ENCODE assay signal across 8 cellular contexts in genomic region chr4:78939667-78940008, GRCh38. TPM values are rescaled to one million over a fixed set of nuclear protein-coding genes. Genes with fewer than 3 reads are reported as not detected.
A peak's percentile ranks its signal among the peaks of the same experiment; 100 is the strongest.
DNase-seq lines count a peak whose midpoint lies in the region; ATAC-seq and TF ChIP-seq lines count a peak whose summit lies in the region.

No MANE protein-coding gene starts in this region.

- no peak overlapping the region; the same call in 1 of the 2 replicates for H3K27ac ChIP-seq in HEK293 (ENCODE audit: extremely low read depth, low read depth, low read length)
- no peak overlapping the region for H3K27ac ChIP-seq in OCI-LY1 (ENCODE audit: low read depth, low read length, poor library complexity, severe bottlenecking)
- no peak overlapping the region for H3K27ac ChIP-seq in esophagus (ENCODE audit: low read depth in 2 of 2, low read length in 1 of 2)
- H3K27ac ChIP-seq in psoas muscle: peak overlapping the region; percentile 75

- intact Hi-C loops in psoas muscle (cut with DNase I): no loop called here

- H3K36me3 ChIP-seq in HEK293 (ENCODE audit: control insufficient read depth in 2 of 2, insufficient read depth in 1 of 2, low read length in 2 of 2): peaks cover 0 to 3% of the 10 kb centered on the region in 2 experiments; a peak in 1 of 3 replicates
- no peaks in the 10 kb centered on the region for H3K36me3 ChIP-seq in OCI-LY1 (ENCODE audit: insufficient read depth, low read length)
- H3K36me3 ChIP-seq in esophagus (ENCODE audit: control insufficient read depth in 2 of 2, insufficient read depth in 2 of 2, low read length in 1 of 2): no peaks in the 10 kb centered on the region
- H3K36me3 ChIP-seq in psoas muscle (ENCODE audit: insufficient read depth in 1 of 2, low read depth in 1 of 2): no peaks in the 10 kb centered on the region

- 1 to 2% methylated on average over 9 of the region's 9 CpGs for WGBS in esophagus, 2 donors
- 1 to 2% (median 1%) methylated on average over 9 of the region's 9 CpGs for WGBS in psoas muscle, 3 donors

- H3K27me3 ChIP-seq in OCI-LY1 (ENCODE audit: insufficient read depth, low read length): no peaks in the 10 kb centered on the region
- H3K27me3 ChIP-seq in esophagus (ENCODE audit: control insufficient read depth in 1 of 2, insufficient read depth in 2 of 2, low read length in 2 of 2): no peaks in the 10 kb centered on the region
- H3K27me3 ChIP-seq in psoas muscle (ENCODE audit: insufficient read depth in 3 of 3, low read length in 2 of 3): no peaks in the 10 kb centered on the region

- H3K9ac ChIP-seq in OCI-LY1 (ENCODE audit: low read length): peak overlapping the region; percentile 64

- H2AFZ ChIP-seq in OCI-LY1 (ENCODE audit: low read length): peak overlapping the region; percentile 98

- H3K4me1 ChIP-seq in HEK293 (ENCODE audit: control insufficient read depth, insufficient read depth, low read length): 0 out of 2 replicates have a peak, but pooled peaks cover 5% of the 10 kb centered on the region
- H3K4me1 ChIP-seq in OCI-LY1 (ENCODE audit: insufficient read depth, low read length, severe bottlenecking): peaks cover 23% of the 10 kb centered on the region
- peaks cover 0 to 4% of the 10 kb centered on the region in 2 donors for H3K4me1 ChIP-seq in esophagus (ENCODE audit: control insufficient read depth in 2 of 2, insufficient read depth in 2 of 2, low read length in 1 of 2)
- peaks cover 11% of the 10 kb centered on the region for H3K4me1 ChIP-seq in psoas muscle

- no peaks in the 10 kb centered on the region for H3K9me2 ChIP-seq in OCI-LY1 (ENCODE audit: low read depth, low read length)

- CTCF ChIA-PET in HEK293 (lab: Yijun Ruan, JAX): interaction anchor here (0.6 to 2.1 kb wide), 2 partner anchors 11 to 1422 kb away, joined by 3 to 5 read pairs; no protein-coding TSS in a partner anchor

- H3K4me3 ChIP-seq in HEK293 (ENCODE audit: low read depth, low read length): peak overlapping the region; percentile 54
- H3K4me3 ChIP-seq in OCI-LY1 (ENCODE audit: low read depth, low read length, poor library complexity, severe bottlenecking): peak overlapping the region; percentile 81
- H3K4me3 ChIP-seq in esophagus (ENCODE audit: low read depth in 1 of 2, low read length in 2 of 2): peak overlapping the region; percentile 80 to 86
- H3K4me3 ChIP-seq in psoas muscle: peak overlapping the region; percentile 97

- DNase-seq in psoas muscle (no peak), NCI-H2196 (lab: John Stamatoyannopoulos, UW; ENCODE audit: unreplicated experiment) (no peak)
- no peak for DNase-seq in activated effector memory CD4-positive, alpha-beta T cell treated with anti-CD3 and anti-CD28 coated beads, Interleukin-2, amount 50 U/mL, for 16 hours
- DNase-seq in stimulated activated naive CD4-positive, alpha-beta T cell treated with Interleukin-2 at 50 U/mL for 16 hours (lab: John Stamatoyannopoulos, UW): no peak

- H3F3A ChIP-seq in OCI-LY1 (ENCODE audit: insufficient read depth, low read length): no peaks in the 10 kb centered on the region

- TF ChIP-seq CTCF in HEK293 (tag by site-specific recombination; IDR thresholded peaks at IDR 0.05): no peak
- TF ChIP-seq CTCF in OCI-LY1 (IDR thresholded peaks at IDR 0.05; ENCODE audit: low read length): no peak
- no peak for TF ChIP-seq CTCF in psoas muscle (IDR thresholded peaks at IDR 0.05)

- H3K9me3 ChIP-seq in HEK293 (ENCODE audit: control insufficient read depth, insufficient read depth, low read depth, low read length): no peaks in the 10 kb centered on the region
- no peaks in the 10 kb centered on the region for H3K9me3 ChIP-seq in OCI-LY1 (ENCODE audit: low read length)
- no peaks in the 10 kb centered on the region for H3K9me3 ChIP-seq in esophagus (ENCODE audit: control insufficient read depth in 2 of 2, insufficient read depth in 1 of 2, low read depth in 1 of 2, low read length in 1 of 2)
- no peaks in the 10 kb centered on the region for H3K9me3 ChIP-seq in psoas muscle

- peak overlapping the region; percentile 84 for H3K4me2 ChIP-seq in OCI-LY1 (ENCODE audit: low read length)

- H4K20me1 ChIP-seq in OCI-LY1 (ENCODE audit: insufficient read depth, low read length): no peaks in the 10 kb centered on the region

- POLR2A ChIA-PET in HEK293 (lab: Yijun Ruan, JAX): interaction anchor here (0.9 kb wide), 1 partner anchor 1122 kb away, joined by 4 read pairs; no protein-coding TSS in a partner anchor

- H3K79me2 ChIP-seq in OCI-LY1 (ENCODE audit: insufficient read depth, low read length): no peaks in the 10 kb centered on the region

- peak; percentile 10 for ATAC-seq in GM18858 (IDR thresholded peaks at IDR 0.05; ENCODE audit: unreplicated experiment)
- ATAC-seq in psoas muscle: peak in 1 of 4 donors; percentile 32

TF ChIP-seq in HEK293, 187 proteins besides CTCF, POLR2A, EP300 and RAD21:
- TF ChIP-seq ZNF335 (tag by site-specific recombination; conservative IDR thresholded peaks at IDR 0.05) (peak; percentile 61), ZBTB17 (tag by site-specific recombination; IDR thresholded peaks at IDR 0.05) (no peak), ZNF292 (tag by site-specific recombination; IDR thresholded peaks at IDR 0.05; ENCODE audit: borderline replicate concordance, low read depth) (no peak), SCRT2 (tag by site-specific recombination; IDR thresholded peaks at IDR 0.05) (0 out of 2 replicates have a peak, but pooled peaks have one; percentile 19), KLF8 (tag by site-specific recombination; IDR thresholded peaks at IDR 0.05) (0 out of 2 replicates have a peak, but pooled peaks have one; percentile 2)

RNA-seq across cellular contexts. Expression of gene PAQR3, which starts 0.4 kb away (rescaled TPM):
- polyA plus RNA-seq in esophagus (1 to 10 TPM; 2.1 to 4.0 TPM), psoas muscle (1 to 10 TPM; 3.9 to 8.5 (median 4.5) TPM)
- 10 to 100 TPM in 1 of 4 donors, 1 to 10 TPM in 3; 5.7 to 10.7 (median 6.6) TPM for total RNA-seq in psoas muscle
